ENCODE assay signal across 1 cellular context in the genomic region with DNA sequence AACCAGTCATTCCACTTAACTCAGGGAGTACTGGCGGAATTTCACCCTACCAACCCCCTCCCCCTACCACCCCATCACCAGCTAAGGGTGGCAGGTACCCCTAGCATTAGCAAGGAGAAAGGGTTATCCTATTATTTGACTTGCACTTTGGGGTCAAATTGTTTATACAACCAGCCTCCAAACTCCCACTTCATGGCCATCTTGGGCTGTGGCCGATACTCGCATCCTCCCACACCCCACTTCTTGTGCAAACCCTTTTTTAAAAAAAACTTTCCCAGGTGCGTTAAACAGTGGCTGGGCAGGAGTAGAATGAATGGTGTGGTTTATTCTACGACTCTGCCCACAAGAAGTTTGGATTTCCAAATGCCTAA.
TF ChIP-seq lines count a peak whose summit lies in the region.

No MANE protein-coding gene starts in this region.

TF ChIP-seq in K562, 482 proteins besides CTCF, POLR2A, EP300 and RAD21 (continued from another document):
- TF ChIP-seq, protein P1, sequence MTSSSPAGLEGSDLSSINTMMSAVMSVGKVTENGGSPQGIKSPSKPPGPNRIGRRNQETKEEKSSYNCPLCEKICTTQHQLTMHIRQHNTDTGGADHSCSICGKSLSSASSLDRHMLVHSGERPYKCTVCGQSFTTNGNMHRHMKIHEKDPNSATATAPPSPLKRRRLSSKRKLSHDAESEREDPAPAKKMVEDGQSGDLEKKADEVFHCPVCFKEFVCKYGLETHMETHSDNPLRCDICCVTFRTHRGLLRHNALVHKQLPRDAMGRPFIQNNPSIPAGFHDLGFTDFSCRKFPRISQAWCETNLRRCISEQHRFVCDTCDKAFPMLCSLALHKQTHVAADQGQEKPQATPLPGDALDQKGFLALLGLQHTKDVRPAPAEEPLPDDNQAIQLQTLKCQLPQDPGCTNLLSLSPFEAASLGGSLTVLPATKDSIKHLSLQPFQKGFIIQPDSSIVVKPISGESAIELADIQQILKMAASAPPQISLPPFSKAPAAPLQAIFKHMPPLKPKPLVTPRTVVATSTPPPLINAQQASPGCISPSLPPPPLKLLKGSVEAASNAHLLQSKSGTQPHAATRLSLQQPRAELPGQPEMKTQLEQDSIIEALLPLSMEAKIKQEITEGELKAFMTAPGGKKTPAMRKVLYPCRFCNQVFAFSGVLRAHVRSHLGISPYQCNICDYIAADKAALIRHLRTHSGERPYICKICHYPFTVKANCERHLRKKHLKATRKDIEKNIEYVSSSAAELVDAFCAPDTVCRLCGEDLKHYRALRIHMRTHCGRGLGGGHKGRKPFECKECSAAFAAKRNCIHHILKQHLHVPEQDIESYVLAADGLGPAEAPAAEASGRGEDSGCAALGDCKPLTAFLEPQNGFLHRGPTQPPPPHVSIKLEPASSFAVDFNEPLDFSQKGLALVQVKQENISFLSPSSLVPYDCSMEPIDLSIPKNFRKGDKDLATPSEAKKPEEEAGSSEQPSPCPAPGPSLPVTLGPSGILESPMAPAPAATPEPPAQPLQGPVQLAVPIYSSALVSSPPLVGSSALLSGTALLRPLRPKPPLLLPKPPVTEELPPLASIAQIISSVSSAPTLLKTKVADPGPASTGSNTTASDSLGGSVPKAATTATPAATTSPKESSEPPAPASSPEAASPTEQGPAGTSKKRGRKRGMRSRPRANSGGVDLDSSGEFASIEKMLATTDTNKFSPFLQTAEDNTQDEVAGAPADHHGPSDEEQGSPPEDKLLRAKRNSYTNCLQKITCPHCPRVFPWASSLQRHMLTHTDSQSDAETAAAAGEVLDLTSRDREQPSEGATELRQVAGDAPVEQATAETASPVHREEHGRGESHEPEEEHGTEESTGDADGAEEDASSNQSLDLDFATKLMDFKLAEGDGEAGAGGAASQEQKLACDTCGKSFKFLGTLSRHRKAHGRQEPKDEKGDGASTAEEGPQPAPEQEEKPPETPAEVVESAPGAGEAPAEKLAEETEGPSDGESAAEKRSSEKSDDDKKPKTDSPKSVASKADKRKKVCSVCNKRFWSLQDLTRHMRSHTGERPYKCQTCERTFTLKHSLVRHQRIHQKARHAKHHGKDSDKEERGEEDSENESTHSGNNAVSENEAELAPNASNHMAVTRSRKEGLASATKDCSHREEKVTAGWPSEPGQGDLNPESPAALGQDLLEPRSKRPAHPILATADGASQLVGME (CRISPR knock-in tag; IDR thresholded peaks at IDR 0.05): no peak
- TF ChIP-seq BRD9 (IDR thresholded peaks at IDR 0.05; ENCODE audit: low read depth, partially characterized antibody): peak; percentile 42
- no peak for TF ChIP-seq POLR2H (tag; IDR thresholded peaks at IDR 0.05; ENCODE audit: low read depth)
- no peak for TF ChIP-seq DACH1 (IDR thresholded peaks at IDR 0.05; ENCODE audit: partially characterized antibody)
- TF ChIP-seq, protein P2, sequence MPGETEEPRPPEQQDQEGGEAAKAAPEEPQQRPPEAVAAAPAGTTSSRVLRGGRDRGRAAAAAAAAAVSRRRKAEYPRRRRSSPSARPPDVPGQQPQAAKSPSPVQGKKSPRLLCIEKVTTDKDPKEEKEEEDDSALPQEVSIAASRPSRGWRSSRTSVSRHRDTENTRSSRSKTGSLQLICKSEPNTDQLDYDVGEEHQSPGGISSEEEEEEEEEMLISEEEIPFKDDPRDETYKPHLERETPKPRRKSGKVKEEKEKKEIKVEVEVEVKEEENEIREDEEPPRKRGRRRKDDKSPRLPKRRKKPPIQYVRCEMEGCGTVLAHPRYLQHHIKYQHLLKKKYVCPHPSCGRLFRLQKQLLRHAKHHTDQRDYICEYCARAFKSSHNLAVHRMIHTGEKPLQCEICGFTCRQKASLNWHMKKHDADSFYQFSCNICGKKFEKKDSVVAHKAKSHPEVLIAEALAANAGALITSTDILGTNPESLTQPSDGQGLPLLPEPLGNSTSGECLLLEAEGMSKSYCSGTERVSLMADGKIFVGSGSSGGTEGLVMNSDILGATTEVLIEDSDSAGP (CRISPR knock-in tag; IDR thresholded peaks at IDR 0.05): 0 out of 2 replicates have a peak, but pooled peaks have one; percentile 42
- no peak for TF ChIP-seq GABPB1 (CRISPR knock-in tag; IDR thresholded peaks at IDR 0.05)
- TF ChIP-seq CEBPB (tag; IDR thresholded peaks at IDR 0.05): peak; percentile 50; the same call in 1 of the 2 replicates
